ENCODE assay signal across 15 cellular contexts in the genomic region with DNA sequence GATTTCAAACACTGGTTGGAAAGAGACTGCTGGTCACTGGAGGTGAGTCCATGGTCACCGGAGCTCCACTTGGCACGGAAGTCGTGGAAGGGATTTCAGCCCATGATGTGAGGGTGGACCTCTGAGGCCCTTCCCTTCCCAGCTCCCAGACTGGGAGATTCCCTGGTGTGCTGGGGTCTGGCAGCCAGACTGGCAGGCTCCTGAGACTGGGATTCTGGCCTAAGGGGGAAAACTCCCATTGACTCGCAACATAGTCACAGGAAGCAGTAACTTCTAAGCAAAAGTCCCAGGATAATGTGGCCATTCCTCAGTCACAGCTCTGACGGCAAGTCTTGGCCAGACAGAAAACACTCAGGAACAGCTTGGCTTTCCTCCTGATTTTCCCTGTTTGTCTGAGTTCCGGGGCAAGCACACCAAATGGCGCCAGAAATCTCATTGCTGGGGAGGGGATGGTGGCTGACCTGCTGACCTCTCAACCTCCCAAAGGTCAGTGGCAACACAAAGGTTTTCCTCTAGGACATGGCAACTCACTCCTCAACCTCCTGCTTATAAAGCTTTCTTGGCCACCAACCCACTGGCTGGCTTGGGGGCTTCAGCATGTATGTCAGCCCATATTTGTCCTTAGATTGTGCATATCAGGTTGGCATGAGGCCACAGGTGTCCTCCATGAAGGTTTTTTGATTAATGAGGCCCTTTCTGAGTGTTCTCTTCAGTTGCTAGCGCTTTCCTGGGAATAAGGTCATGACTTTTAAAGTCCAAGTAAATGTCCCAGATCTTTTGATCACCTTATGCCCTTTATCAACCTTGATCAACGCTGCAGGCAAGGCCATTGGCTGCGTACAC.
DNase-seq lines count a peak whose midpoint lies in the region; ATAC-seq, FAIRE-seq and TF ChIP-seq lines count a peak whose summit lies in the region.
"Had no signal": no experiment of that assay in that cellular context is flagged by ENCODE, and none has a peak within 500 bp of the region (broad histone marks: within the 10 kb centered on the region; RNA-seq: fewer than 3 reads in every experiment).

No MANE protein-coding gene starts in this region.

- no peaks in the 10 kb centered on the region for H3K36me3 ChIP-seq in bronchial epithelial cell (ENCODE audit: control insufficient read depth, insufficient read depth, low read length)
- H3K36me3 ChIP-seq in stomach, result no peaks in the 10 kb centered on the region

- 64 to 76% (median 69%) methylated on average over 9 to 10 of the region's 10 CpGs for WGBS in stomach, 5 donors

- no peak for ATAC-seq in GM19455 (IDR thresholded peaks at IDR 0.05; ENCODE audit: unreplicated experiment)

- H3K4me1 Mint-ChIP-seq in type B pancreatic cell (ENCODE audit: unreplicated experiment), result peaks cover 15% of the 10 kb centered on the region
- H3K4me1 Mint-ChIP-seq: activated CD4-positive, alpha-beta memory T cell treated with anti-CD3 and anti-CD28 coated beads, Interleukin-2, amount 10 ng/mL, durations not matched to agents 7 days and 5 days; activated naive CD8-positive, alpha-beta T cell treated with anti-CD3 and anti-CD28 coated beads, Interleukin-2, amount 10 ng/mL, durations not matched to agents 7 days and 5 days; CD4-positive, alpha-beta memory T cell had no signal

- H3K4me1 ChIP-seq in stomach, result peaks cover 0 to 38% (median 22%) of the 10 kb centered on the region in 4 donors

- FAIRE-seq in HTR-8/SVneo (lab: Jason Lieb, UNC), result peak; percentile 80
- no peak for FAIRE-seq in bronchial epithelial cell (lab: Jason Lieb, UNC)
- FAIRE-seq: endometrium had no signal

- H3K4me3 Mint-ChIP-seq in type B pancreatic cell, result no peak overlapping the region
- H3K4me3 Mint-ChIP-seq: activated CD4-positive, alpha-beta memory T cell treated with anti-CD3 and anti-CD28 coated beads, Interleukin-2, amount 10 ng/mL, durations not matched to agents 7 days and 5 days; activated naive CD8-positive, alpha-beta T cell treated with anti-CD3 and anti-CD28 coated beads, Interleukin-2, amount 10 ng/mL, durations not matched to agents 7 days and 5 days; CD4-positive, alpha-beta memory T cell; H9 had no signal

- H3K4me3 ChIP-seq in bronchial epithelial cell (ENCODE audit: low read depth, low read length) (no peak overlapping the region), stomach (no peak overlapping the region)

- H3K36me3 Mint-ChIP-seq in type B pancreatic cell, result peaks cover 14% of the 10 kb centered on the region
- H3K36me3 Mint-ChIP-seq: activated naive CD8-positive, alpha-beta T cell treated with anti-CD3 and anti-CD28 coated beads, Interleukin-2, amount 10 ng/mL, durations not matched to agents 7 days and 5 days; CD4-positive, alpha-beta memory T cell had no signal

- intact Hi-C loops in stomach (cut with DNase I; ENCODE audit: low total_unique reads), result no loop called here

- H3K27me3 ChIP-seq in bronchial epithelial cell (ENCODE audit: control insufficient read depth, insufficient read depth, low read length), result no peaks in the 10 kb centered on the region
- no peaks in the 10 kb centered on the region for H3K27me3 ChIP-seq in stomach

- no peak for TF ChIP-seq POLR2A in stomach (IDR thresholded peaks at IDR 0.05)

- H3K27ac ChIP-seq in stomach, result peak overlapping the region; percentile 5 to 70 (median 52)

- DNase-seq in HTR-8/SVneo (ENCODE audit: insufficient read length, low spot score) (no peak), bronchial epithelial cell (ENCODE audit: low read depth) (peak; percentile 79), hepatic stellate cell (ENCODE audit: low spot score) (peak; percentile 12), stomach (no peak), ureter (ENCODE audit: low spot score) (no peak), type B pancreatic cell (ENCODE audit: extremely low spot score, unreplicated experiment) (no peak), COR-L47 (lab: John Stamatoyannopoulos, UW) (no peak)
- DNase-seq: activated CD4-positive, alpha-beta memory T cell treated with anti-CD3 and anti-CD28 coated beads, Interleukin-2, amount 10 ng/mL, durations not matched to agents 7 days and 5 days; activated naive CD8-positive, alpha-beta T cell treated with anti-CD3 and anti-CD28 coated beads, Interleukin-2, amount 10 ng/mL, durations not matched to agents 7 days and 5 days; CD4-positive, alpha-beta memory T cell; H9; NCI-H510A; stimulated activated CD4-positive, alpha-beta T cell treated with anti-CD3 and anti-CD28 coated beads, Interleukin-4, amount 100 ng/mL, for 4 hours had no signal

- no peaks in the 10 kb centered on the region for H3K9me3 ChIP-seq in stomach

- H3K9me3 Mint-ChIP-seq in type B pancreatic cell, result peaks cover 5% of the 10 kb centered on the region
- H3K9me3 Mint-ChIP-seq: activated CD4-positive, alpha-beta memory T cell treated with anti-CD3 and anti-CD28 coated beads, Interleukin-2, amount 10 ng/mL, durations not matched to agents 7 days and 5 days; activated naive CD8-positive, alpha-beta T cell treated with anti-CD3 and anti-CD28 coated beads, Interleukin-2, amount 10 ng/mL, durations not matched to agents 7 days and 5 days; CD4-positive, alpha-beta memory T cell; H9 had no signal

- no peaks in the 10 kb centered on the region for H3K27me3 Mint-ChIP-seq in type B pancreatic cell
- H3K27me3 Mint-ChIP-seq: activated CD4-positive, alpha-beta memory T cell treated with anti-CD3 and anti-CD28 coated beads, Interleukin-2, amount 10 ng/mL, durations not matched to agents 7 days and 5 days; activated naive CD8-positive, alpha-beta T cell treated with anti-CD3 and anti-CD28 coated beads, Interleukin-2, amount 10 ng/mL, durations not matched to agents 7 days and 5 days had no signal

- TF ChIP-seq CTCF in bronchial epithelial cell (IDR thresholded peaks at IDR 0.05; ENCODE audit: insufficient read depth, low read length, severe bottlenecking), result no peak
- no peak for TF ChIP-seq CTCF in stomach (IDR thresholded peaks at IDR 0.05)
- no peak for TF ChIP-seq CTCF in type B pancreatic cell (conservative IDR thresholded peaks at IDR 0.05)

- H3K27ac Mint-ChIP-seq in type B pancreatic cell, result no peak overlapping the region
- H3K27ac Mint-ChIP-seq: activated CD4-positive, alpha-beta memory T cell treated with anti-CD3 and anti-CD28 coated beads, Interleukin-2, amount 10 ng/mL, durations not matched to agents 7 days and 5 days; activated naive CD8-positive, alpha-beta T cell treated with anti-CD3 and anti-CD28 coated beads, Interleukin-2, amount 10 ng/mL, durations not matched to agents 7 days and 5 days; H9 had no signal

- TF ChIP-seq EP300 in stomach (IDR thresholded peaks at IDR 0.05), result no peak

Comparison
In these comparisons a context has a peak if more than half of its experiments do, and no peak if none do; other contexts are left out.
1. DNase-seq: peak in bronchial epithelial cell (single experiment) and hepatic stellate cell (single experiment); none in HTR-8/SVneo (single experiment), stomach (single experiment), ureter (single experiment), type B pancreatic cell (single experiment) and COR-L47 (single experiment).